10 cellular contexts compared by ENCODE assay signal in the genomic region with DNA sequence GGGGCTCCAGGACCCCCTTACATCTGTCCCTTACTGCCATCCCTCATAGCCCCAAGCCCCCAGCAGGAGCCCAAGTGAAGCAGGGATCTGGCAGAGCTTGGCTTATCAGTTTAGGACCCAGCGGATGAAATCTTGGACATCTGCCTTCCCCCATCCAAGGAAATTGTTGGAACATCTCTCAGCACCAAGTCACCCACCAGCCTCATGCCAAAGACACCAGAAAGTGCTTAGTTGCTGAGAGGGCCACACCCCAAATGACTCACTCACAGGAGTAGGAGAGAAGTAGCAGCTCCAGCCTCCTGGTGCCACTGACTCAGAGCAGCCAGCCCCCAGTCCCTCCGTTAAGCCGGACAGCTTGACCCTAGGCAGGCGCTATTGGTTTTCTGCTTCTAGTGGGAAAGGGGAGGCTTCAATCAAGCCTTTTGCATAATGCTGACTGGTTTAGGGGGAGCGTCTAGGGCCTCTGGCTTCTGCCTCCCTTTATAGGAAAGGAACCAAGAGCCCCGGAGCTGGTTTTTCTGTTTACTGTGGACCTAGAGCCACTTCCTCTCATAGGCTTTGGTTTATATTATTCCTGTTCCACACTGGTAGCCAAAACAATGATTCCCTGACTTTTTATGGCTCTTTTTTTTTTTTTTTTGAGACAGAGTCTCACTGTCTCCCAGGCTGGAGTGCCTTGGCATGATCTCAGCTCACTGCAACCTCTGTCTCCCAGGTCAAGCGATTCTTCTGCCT.
A peak's percentile ranks its signal among the peaks of the same experiment; 100 is the strongest.
DNase-seq lines count a peak whose midpoint lies in the region; ATAC-seq and TF ChIP-seq lines count a peak whose summit lies in the region.
"Had no signal": no experiment of that assay in that cellular context is flagged by ENCODE, and none has a peak within 500 bp of the region (broad histone marks: within the 10 kb centered on the region; RNA-seq: fewer than 3 reads in every experiment).

No MANE protein-coding gene starts in this region.

- no peaks in the 10 kb centered on the region for H3K27me3 Mint-ChIP-seq in activated CD4-positive, alpha-beta T cell treated with anti-CD3 and anti-CD28 coated beads for 36 hours
- no peaks in the 10 kb centered on the region for H3K27me3 Mint-ChIP-seq in activated CD4-positive, alpha-beta memory T cell treated with anti-CD3 and anti-CD28 coated beads, Interleukin-2, amount 10 ng/mL, durations not matched to agents 7 days and 5 days
- H3K27me3 Mint-ChIP-seq: B cell had no signal

- POLR2A ChIA-PET in activated CD4-positive, alpha-beta T cell treated with anti-CD3 and anti-CD28 coated beads for 36 hours (lab: Charles Lee) = no interaction called here
- POLR2A ChIA-PET in activated CD4-positive, alpha-beta memory T cell treated with anti-CD3 and anti-CD28 coated beads, Interleukin-2, amount 10 ng/mL, durations not matched to agents 7 days and 5 days (lab: Charles Lee) = no interaction called here

- no peaks in the 10 kb centered on the region for H3K36me3 Mint-ChIP-seq in activated CD4-positive, alpha-beta T cell treated with anti-CD3 and anti-CD28 coated beads for 36 hours (ENCODE audit: low read depth)
- no peaks in the 10 kb centered on the region for H3K36me3 Mint-ChIP-seq in activated CD4-positive, alpha-beta memory T cell treated with anti-CD3 and anti-CD28 coated beads, Interleukin-2, amount 10 ng/mL, durations not matched to agents 7 days and 5 days (ENCODE audit: low read depth)

- H3K27ac ChIP-seq in ascending aorta = peak overlapping the region; percentile 93 to 97
- peak overlapping the region; percentile 99 for H3K27ac ChIP-seq in substantia nigra (ENCODE audit: low read depth, low read length, poor library complexity, severe bottlenecking)
- H3K27ac ChIP-seq: VCaP had no signal

- H3K36me3 ChIP-seq in ascending aorta = peaks cover 0 to 7% of the 10 kb centered on the region in 2 donors
- peaks cover 8% of the 10 kb centered on the region for H3K36me3 ChIP-seq in iPS-15b (ENCODE audit: control insufficient read depth, insufficient read depth, low read length)

- H3K4me3 ChIP-seq in ascending aorta = peak overlapping the region; percentile 14 to 40
- H3K4me3 ChIP-seq in iPS-15b (ENCODE audit: low read depth, low read length) = no peak overlapping the region

- peak; percentile 57 for ATAC-seq in activated CD4-positive, alpha-beta T cell treated with anti-CD3 and anti-CD28 coated beads for 36 hours
- ATAC-seq in GM21737 (IDR thresholded peaks at IDR 0.05; ENCODE audit: unreplicated experiment) = no peak

- H3K9me3 Mint-ChIP-seq in activated CD4-positive, alpha-beta T cell treated with anti-CD3 and anti-CD28 coated beads for 36 hours (ENCODE audit: low read depth) = no peaks in the 10 kb centered on the region
- H3K9me3 Mint-ChIP-seq in activated CD4-positive, alpha-beta memory T cell treated with anti-CD3 and anti-CD28 coated beads, Interleukin-2, amount 10 ng/mL, durations not matched to agents 7 days and 5 days = no peaks in the 10 kb centered on the region

- H3K9me3 ChIP-seq in ascending aorta (no peaks in the 10 kb centered on the region), iPS-15b (ENCODE audit: control insufficient read depth, insufficient read depth, low read length) (no peaks in the 10 kb centered on the region)

- H3K27me3 ChIP-seq in ascending aorta = no peaks in the 10 kb centered on the region
- no peaks in the 10 kb centered on the region for H3K27me3 ChIP-seq in iPS-15b (ENCODE audit: control insufficient read depth, insufficient read depth, low read length)

- CTCF ChIA-PET in activated CD4-positive, alpha-beta T cell treated with anti-CD3 and anti-CD28 coated beads for 36 hours (lab: Charles Lee) = interaction anchor here (0.9 kb wide), 1 partner anchor 18 kb away, joined by 3 read pairs; no protein-coding TSS in a partner anchor
- CTCF ChIA-PET in activated CD4-positive, alpha-beta memory T cell treated with anti-CD3 and anti-CD28 coated beads, Interleukin-2, amount 10 ng/mL, durations not matched to agents 7 days and 5 days (lab: Charles Lee) = interaction anchor here (0.7 kb wide), 1 partner anchor 127 kb away, joined by 3 read pairs; no protein-coding TSS in a partner anchor

- H3K9ac ChIP-seq in iPS-15b (ENCODE audit: low read depth, low read length) = peak overlapping the region; percentile 16

- no peaks in the 10 kb centered on the region for H3K4me1 Mint-ChIP-seq in activated CD4-positive, alpha-beta T cell treated with anti-CD3 and anti-CD28 coated beads for 36 hours
- peaks cover 5% of the 10 kb centered on the region for H3K4me1 Mint-ChIP-seq in activated CD4-positive, alpha-beta memory T cell treated with anti-CD3 and anti-CD28 coated beads, Interleukin-2, amount 10 ng/mL, durations not matched to agents 7 days and 5 days

- intact Hi-C loops in activated CD4-positive, alpha-beta T cell treated with anti-CD3 and anti-CD28 coated beads for 36 hours (cut with DNase I, micrococcal nuclease) = no loop called here
- intact Hi-C loops in ascending aorta (cut with DNase I) = no loop called here

- H3K4me1 ChIP-seq in ascending aorta = peaks cover 51 to 65% of the 10 kb centered on the region in 2 donors
- peaks cover 10% of the 10 kb centered on the region for H3K4me1 ChIP-seq in iPS-15b (ENCODE audit: control insufficient read depth, insufficient read depth, low read length)

- H3K27ac Mint-ChIP-seq in activated CD4-positive, alpha-beta T cell treated with anti-CD3 and anti-CD28 coated beads for 36 hours = no peak overlapping the region
- H3K27ac Mint-ChIP-seq in activated CD4-positive, alpha-beta memory T cell treated with anti-CD3 and anti-CD28 coated beads, Interleukin-2, amount 10 ng/mL, durations not matched to agents 7 days and 5 days = no peak overlapping the region

- no peak overlapping the region for H3K4me3 Mint-ChIP-seq in activated CD4-positive, alpha-beta T cell treated with anti-CD3 and anti-CD28 coated beads for 36 hours
- H3K4me3 Mint-ChIP-seq in activated CD4-positive, alpha-beta memory T cell treated with anti-CD3 and anti-CD28 coated beads, Interleukin-2, amount 10 ng/mL, durations not matched to agents 7 days and 5 days = no peak overlapping the region
- H3K4me3 Mint-ChIP-seq: B cell had no signal

- TF ChIP-seq CTCF in ascending aorta (IDR thresholded peaks at IDR 0.05) = no peak

- peak; percentile 27 for DNase-seq in activated CD4-positive, alpha-beta T cell treated with anti-CD3 and anti-CD28 coated beads for 36 hours
- no peak for DNase-seq in activated CD4-positive, alpha-beta T cell treated with anti-CD3 and anti-CD28 coated beads, Interleukin-2, amount 50 U/mL, for 1 hour
- DNase-seq in ascending aorta (ENCODE audit: low spot score in 2 of 2) (peak; percentile 94 to 99), substantia nigra (lab: John Stamatoyannopoulos, UW) (peak in 17 of 49 donors; percentile 22 to 77 (median 45))
- no peak for DNase-seq in activated CD4-positive, alpha-beta memory T cell treated with anti-CD3 and anti-CD28 coated beads, Interleukin-2, amount 10 ng/mL, durations not matched to agents 7 days and 5 days
- no peak for DNase-seq in stimulated activated CD4-positive, alpha-beta T cell treated with anti-CD3 and anti-CD28 coated beads, Interleukin-4, amount 100 ng/mL, for 1 hour

Comparison
In these comparisons a context has a peak if more than half of its experiments do, and no peak if none do; other contexts are left out.
1. DNase-seq: peak in activated CD4-positive, alpha-beta T cell treated with anti-CD3 and anti-CD28 coated beads for 36 hours (single experiment) and ascending aorta (2 of 2); none in activated CD4-positive, alpha-beta T cell treated with anti-CD3 and anti-CD28 coated beads, Interleukin-2, amount 50 U/mL, for 1 hour (single experiment), activated CD4-positive, alpha-beta memory T cell treated with anti-CD3 and anti-CD28 coated beads, Interleukin-2, amount 10 ng/mL, durations not matched to agents 7 days and 5 days (single experiment) and stimulated activated CD4-positive, alpha-beta T cell treated with anti-CD3 and anti-CD28 coated beads, Interleukin-4, amount 100 ng/mL, for 1 hour (single experiment).